In the genomic region with DNA sequence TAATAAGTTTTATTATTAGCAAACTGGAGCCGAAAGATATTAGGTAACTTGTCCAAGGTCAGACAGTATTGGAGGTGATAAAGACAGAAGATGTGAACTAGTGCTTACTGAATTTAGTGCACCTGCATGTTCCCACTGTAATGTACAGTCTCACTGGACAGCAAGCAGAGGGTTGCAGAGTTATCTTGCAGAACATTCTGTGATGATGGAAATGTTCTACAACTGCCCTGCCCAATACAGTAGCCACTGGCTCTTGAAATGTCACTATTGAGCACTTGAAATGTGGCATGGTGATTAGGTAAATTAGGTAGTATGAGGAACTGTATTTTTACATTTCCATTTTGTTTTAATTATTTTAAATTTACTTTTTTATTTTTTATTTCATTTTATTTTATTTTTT, we compare ENCODE assay signal across 3 cellular contexts.
"Had no signal": no experiment of that assay in that cellular context is flagged by ENCODE, and none has a peak within 500 bp of the region (broad histone marks: within the 10 kb centered on the region; RNA-seq: fewer than 3 reads in every experiment).

No MANE protein-coding gene starts in this region.

- H3K4me3 ChIP-seq: GM12878 had no signal

- ATAC-seq: GM12878 had no signal

- DNase-seq: GDM1, GF-D8 had no signal
